Comparison of ENCODE assay signal across 8 cellular contexts in the genomic region with DNA sequence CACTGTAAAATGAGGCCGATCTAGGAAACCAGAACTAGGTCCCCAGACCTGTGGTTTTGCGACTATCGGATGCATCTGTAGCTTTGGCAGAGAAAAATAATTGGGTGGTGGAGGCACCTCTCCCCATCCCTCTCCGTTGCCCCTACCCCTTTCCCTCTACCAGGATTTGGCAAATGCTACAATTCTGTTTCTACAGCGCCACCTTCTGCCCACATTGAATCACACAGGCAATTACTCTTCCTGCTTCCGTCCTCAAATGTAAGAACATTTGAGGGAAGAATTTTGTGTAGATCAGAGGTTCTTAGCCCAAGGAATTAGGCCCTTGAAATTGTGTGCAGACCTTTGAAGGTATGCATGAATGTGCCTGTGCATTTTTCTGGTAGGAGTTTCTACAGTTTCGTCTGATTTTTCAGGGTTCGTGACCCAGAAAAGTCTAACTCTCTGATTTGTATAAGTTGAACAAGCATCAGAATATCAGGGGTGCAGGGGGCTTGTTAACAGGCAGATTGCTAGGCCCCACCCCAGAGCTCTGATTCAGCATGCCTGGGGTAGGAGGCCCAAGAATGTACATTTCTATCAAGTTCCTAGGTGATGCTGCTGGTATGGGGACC. TPM values are rescaled to one million over a fixed set of nuclear protein-coding genes. Genes with fewer than 3 reads are reported as not detected.
DNase-seq lines count a peak whose midpoint lies in the region; ATAC-seq and TF ChIP-seq lines count a peak whose summit lies in the region.

No MANE protein-coding gene starts in this region.

- TF ChIP-seq CTCF in GM13977 (IDR thresholded peaks at IDR 0.05; ENCODE audit: extremely low read depth, insufficient read depth, missing control alignments): peak; percentile 83
- TF ChIP-seq CTCF in thyroid gland (IDR thresholded peaks at IDR 0.05): peak; percentile 44 to 73 (median 62)

- no peaks in the 10 kb centered on the region for H3K36me3 ChIP-seq in effector memory CD4-positive, alpha-beta T cell (ENCODE audit: control insufficient read depth, insufficient read depth, low read length)
- H3K36me3 ChIP-seq in thyroid gland: no peaks in the 10 kb centered on the region

- in situ Hi-C loops in GM13977 (cut with MboI; ENCODE audit: low pct_unique_long_range_greater_than_20kb, low sequenced_read_pairs, unreplicated experiment): no loop called here

- WGBS in thyroid gland, 2 donors: 13 to 17% methylated on average over 8 of the region's 8 CpGs

- H3K27ac ChIP-seq in effector memory CD4-positive, alpha-beta T cell (ENCODE audit: insufficient read depth, low read length, poor library complexity, severe bottlenecking): no peak overlapping the region
- H3K27ac ChIP-seq in thyroid gland: no peak overlapping the region

- DNase-seq in AG08396 (ENCODE audit: low spot score): peak; percentile 47
- DNase-seq in GM13977 (ENCODE audit: low spot score): peak; percentile 62
- peak; percentile 22 to 61 for DNase-seq in NCI-H446 (lab: John Stamatoyannopoulos, UW)
- DNase-seq in activated CD4-positive, alpha-beta T cell treated with anti-CD3 and anti-CD28 coated beads for 4 hours: peak; percentile 17 to 55
- peak in 2 of 3 donors; percentile 15 to 24 for DNase-seq in effector memory CD4-positive, alpha-beta T cell
- peak; percentile 43 for DNase-seq in middle frontal gyrus (ENCODE audit: extremely low spot score, low spot score)
- peak; percentile 49 to 59 for DNase-seq in thyroid gland

- H3K4me3 ChIP-seq in effector memory CD4-positive, alpha-beta T cell (ENCODE audit: insufficient read depth, low read depth, low read length, poor library complexity, severe bottlenecking): no peak overlapping the region
- H3K4me3 ChIP-seq in thyroid gland (replicated peaks in 1 of 3): no peak overlapping the region

- H3K4me1 ChIP-seq in effector memory CD4-positive, alpha-beta T cell (ENCODE audit: control insufficient read depth, insufficient read depth, low read length, poor library complexity, severe bottlenecking): no peaks in the 10 kb centered on the region
- H3K4me1 ChIP-seq in thyroid gland: peaks cover 0 to 6% of the 10 kb centered on the region in 2 donors

- peaks cover 3% of the 10 kb centered on the region for H3K27me3 ChIP-seq in effector memory CD4-positive, alpha-beta T cell (replicated peaks; ENCODE audit: control insufficient read depth, insufficient read depth, low read length, poor library complexity, severe bottlenecking)
- no peaks in the 10 kb centered on the region for H3K27me3 ChIP-seq in thyroid gland

- ATAC-seq in HG02763 (IDR thresholded peaks at IDR 0.05; ENCODE audit: unreplicated experiment): no peak

- no peaks in the 10 kb centered on the region for H3K9me3 ChIP-seq in effector memory CD4-positive, alpha-beta T cell (ENCODE audit: control insufficient read depth, low read length)
- H3K9me3 ChIP-seq in thyroid gland: no peaks in the 10 kb centered on the region

- intact Hi-C loops in thyroid gland (cut with DNase I): loop anchor here (2.0 kb wide), 1 partner anchor 84 kb away; no protein-coding TSS in a partner anchor

- TF ChIP-seq POLR2A in thyroid gland (IDR thresholded peaks at IDR 0.05): no peak

RNA-seq across cellular contexts. Expression of a gene that starts 11.2 kb away (rescaled TPM):
- not detected for total RNA-seq in thyroid gland

RNA-seq across cellular contexts. Expression of a gene that starts 31.5 kb away (rescaled TPM):
- total RNA-seq in thyroid gland: 1 to 10 TPM; 1.5 to 4.3 (median 2.7) TPM

RNA-seq across cellular contexts. Expression of a gene that starts 46.6 kb away (rescaled TPM):
- under 1 TPM in 1 of 4 donors, not detected in 3; 0.22 TPM for total RNA-seq in thyroid gland

RNA-seq across cellular contexts. Expression of a gene that starts 47.7 kb away (rescaled TPM):
- total RNA-seq in thyroid gland: 10 to 100 TPM; 37.9 to 67.7 (median 51.4) TPM
